In the genomic region with DNA sequence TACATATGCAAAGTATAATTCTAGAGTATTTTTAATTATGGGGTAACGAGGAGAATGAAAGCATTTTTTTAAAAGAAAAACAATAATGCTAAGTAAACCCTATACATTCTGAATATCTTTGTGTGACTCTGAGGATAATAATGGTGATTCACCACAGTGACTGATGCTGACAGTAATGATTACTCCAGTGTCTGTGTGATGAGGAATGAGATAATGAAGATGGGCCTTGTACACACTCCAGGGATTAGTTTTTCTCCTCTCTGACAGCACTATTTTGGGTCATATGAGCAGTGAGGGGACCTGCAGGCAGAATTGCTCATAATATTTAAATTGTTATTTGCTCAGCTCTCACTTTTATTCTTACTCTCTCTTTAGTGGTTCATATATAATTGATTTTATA, we compare ENCODE assay signal across 21 cellular contexts.
DNase-seq lines count a peak whose midpoint lies in the region; ATAC-seq and TF ChIP-seq lines count a peak whose summit lies in the region.
"Had no signal": no experiment of that assay in that cellular context is flagged by ENCODE, and none has a peak within 500 bp of the region (broad histone marks: within the 10 kb centered on the region; RNA-seq: fewer than 3 reads in every experiment).

No MANE protein-coding gene starts in this region.

- H3K4me1 ChIP-seq in mammary epithelial cell (ENCODE audit: insufficient read depth, low read length) (peaks cover 24% of the 10 kb centered on the region), RWPE2 (ENCODE audit: insufficient read depth, poor library complexity, severe bottlenecking) (peaks cover 26% of the 10 kb centered on the region), neural progenitor cell (no peaks in the 10 kb centered on the region)
- H3K4me1 ChIP-seq: psoas muscle had no signal

- no peak for TF ChIP-seq CTCF in mammary epithelial cell (conservative IDR thresholded peaks at IDR 0.05 in 1 of 2, IDR thresholded peaks at IDR 0.05 in 1 of 2; ENCODE audit: extremely low read depth in 1 of 2, insufficient read depth in 1 of 2, low read depth in 1 of 2, low read length in 2 of 2)
- no peak for TF ChIP-seq CTCF in MCF 10A (IDR thresholded peaks at IDR 0.05; ENCODE audit: unreplicated experiment)
- TF ChIP-seq CTCF in RWPE2 (IDR thresholded peaks at IDR 0.05; ENCODE audit: poor library complexity, severe bottlenecking), result no peak
- TF ChIP-seq CTCF in neural progenitor cell (IDR thresholded peaks at IDR 0.05), result no peak

- H3K9me3 ChIP-seq in mammary epithelial cell (replicated peaks; ENCODE audit: insufficient read depth, low read length) (no peaks in the 10 kb centered on the region), RWPE2 (ENCODE audit: severe bottlenecking) (no peaks in the 10 kb centered on the region), neural progenitor cell (ENCODE audit: low read depth) (no peaks in the 10 kb centered on the region)
- H3K9me3 ChIP-seq: psoas muscle had no signal

- no peaks in the 10 kb centered on the region for H3K79me2 ChIP-seq in mammary epithelial cell (ENCODE audit: insufficient read depth, low read length)
- H3K79me2 ChIP-seq in neural progenitor cell (ENCODE audit: low read depth), result no peaks in the 10 kb centered on the region

- H2AFZ ChIP-seq in mammary epithelial cell (ENCODE audit: low read depth, low read length) (no peak overlapping the region), neural progenitor cell (replicated peaks) (no peak overlapping the region)

- no peaks in the 10 kb centered on the region for H3K36me3 ChIP-seq in mammary epithelial cell (ENCODE audit: insufficient read depth, low read length)
- H3K36me3 ChIP-seq in RWPE2 (ENCODE audit: low read depth), result no peaks in the 10 kb centered on the region
- no peaks in the 10 kb centered on the region for H3K36me3 ChIP-seq in neural progenitor cell

- intact Hi-C loops in mammary epithelial cell (cut with micrococcal nuclease) (no loop called here), MCF 10A (cut with micrococcal nuclease) (no loop called here)

- in situ Hi-C loops in mammary epithelial cell (cut with MboI; ENCODE audit: low sequenced_read_pairs in 2 of 2), result no loop called here

- no peaks in the 10 kb centered on the region for H3K36me3 Mint-ChIP-seq in MCF 10A (ENCODE audit: insufficient read depth, unreplicated experiment)
- no peaks in the 10 kb centered on the region for H3K36me3 Mint-ChIP-seq in neural progenitor cell
- H3K36me3 Mint-ChIP-seq: CD14-positive monocyte, mesothelial cell of epicardium had no signal

- DNase-seq in mammary epithelial cell, result peak; percentile 69
- no peak for DNase-seq in MCF 10A (ENCODE audit: unreplicated experiment)
- DNase-seq in RWPE2 (ENCODE audit: low spot score), result no peak
- peak; percentile 29 for DNase-seq in glomerular visceral epithelial cell (ENCODE audit: extremely low spot score)
- DNase-seq in activated gamma-delta T cell treated with Interleukin-2 at 50 U/mL for 16 hours, result no peak
- no peak for DNase-seq in T-helper 2 cell
- DNase-seq in D341Med (ENCODE audit: low spot score), result no peak
- DNase-seq in neural progenitor cell (ENCODE audit: low spot score), result no peak
- DNase-seq: activated CD4-positive, alpha-beta T cell treated with anti-CD3 and anti-CD28 coated beads, Interleukin-2, amount 10 ng/mL, durations not matched to agents 7 days and 5 days; activated CD8-positive, alpha-beta memory T cell treated with anti-CD3 and anti-CD28 coated beads, Interleukin-2, amount 50 U/mL, for 4 hours; activated effector memory CD4-positive, alpha-beta T cell treated with Interleukin-2 at 50 U/mL for 16 hours; Kasumi-1; left colon; NCI-H1417 treated with DMSO at 0.1 percent for 48 hours; NCI-H226; nephron progenitor cell; psoas muscle; stimulated activated CD8-positive, alpha-beta memory T cell treated with anti-CD3 and anti-CD28 coated beads, Interleukin-4, amount 100 ng/mL, for 48 hours had no signal

- H3K4me3 Mint-ChIP-seq in MCF 10A (ENCODE audit: unreplicated experiment), result no peak overlapping the region
- H3K4me3 Mint-ChIP-seq in neural progenitor cell, result no peak overlapping the region
- H3K4me3 Mint-ChIP-seq: activated CD4-positive, alpha-beta T cell treated with anti-CD3 and anti-CD28 coated beads, Interleukin-2, amount 10 ng/mL, durations not matched to agents 7 days and 5 days; CD14-positive monocyte; dendritic cell treated with granulocyte-macrophage colony-stimulating factor and Interleukin-4, amounts not matched to agents 40 ng/mL and 50 ng/mL, for 4 days; mesothelial cell of epicardium; nephron progenitor cell had no signal

- BruUV-seq in mammary epithelial cell (replicated peaks; lab: Mats Ljungman, UMichigan) (no TSS peak), MCF 10A (replicated peaks; lab: Mats Ljungman, UMichigan) (no TSS peak)

- peak overlapping the region; percentile 3 for H3K4me2 ChIP-seq in mammary epithelial cell (ENCODE audit: insufficient read depth, low read depth, low read length)
- H3K4me2 ChIP-seq in neural progenitor cell, result no peak overlapping the region

- H3K27ac Mint-ChIP-seq in MCF 10A (ENCODE audit: low read depth, unreplicated experiment) (no peak overlapping the region), neural progenitor cell (no peak overlapping the region)
- H3K27ac Mint-ChIP-seq: activated CD4-positive, alpha-beta T cell treated with anti-CD3 and anti-CD28 coated beads, Interleukin-2, amount 10 ng/mL, durations not matched to agents 7 days and 5 days; CD14-positive monocyte; dendritic cell treated with granulocyte-macrophage colony-stimulating factor and Interleukin-4, amounts not matched to agents 40 ng/mL and 50 ng/mL, for 4 days; mesothelial cell of epicardium had no signal

- no peak overlapping the region for H3K9ac ChIP-seq in mammary epithelial cell (ENCODE audit: insufficient read depth, low read length)
- no peak overlapping the region for H3K9ac ChIP-seq in neural progenitor cell

- dilution Hi-C loops in mammary epithelial cell (cut with HindIII; ENCODE audit: low sequenced_read_pairs), result no loop called here

- H3K27ac ChIP-seq in mammary epithelial cell (ENCODE audit: insufficient read depth, low read depth, low read length) (no peak overlapping the region), RWPE2 (ENCODE audit: poor library complexity, severe bottlenecking) (peak overlapping the region; percentile 5), neural progenitor cell (no peak overlapping the region)
- H3K27ac ChIP-seq: psoas muscle had no signal

- POLR2A ChIA-PET in MCF 10A (lab: Yijun Ruan, JAX), result interaction anchor here (0.6 to 1.1 kb wide), 4 partner anchors 12 to 163 kb away, joined by 3 to 4 read pairs (median 3); no protein-coding TSS in a partner anchor

- CTCF ChIA-PET in mammary epithelial cell (lab: Charles Lee; ENCODE audit: low non-redundant PET), result no interaction called here
- CTCF ChIA-PET in MCF 10A (lab: Yijun Ruan, JAX), result interaction anchor here (0.6 to 1.7 kb wide), 2 partner anchors 18 to 118 kb away, joined by 3 to 4 read pairs; no protein-coding TSS in a partner anchor

- peaks cover 16% of the 10 kb centered on the region for H3K4me1 Mint-ChIP-seq in MCF 10A (ENCODE audit: insufficient read depth, unreplicated experiment)
- H3K4me1 Mint-ChIP-seq in neural progenitor cell, result no peaks in the 10 kb centered on the region

- peak; percentile 72 for ATAC-seq in RWPE2 (ENCODE audit: low read depth)
- ATAC-seq: left colon, psoas muscle had no signal

- H3K27me3 ChIP-seq in mammary epithelial cell (ENCODE audit: insufficient read depth, low read length) (no peaks in the 10 kb centered on the region), RWPE2 (ENCODE audit: insufficient read depth, poor library complexity, severe bottlenecking) (no peaks in the 10 kb centered on the region), neural progenitor cell (no peaks in the 10 kb centered on the region)

- no peaks in the 10 kb centered on the region for H3K9me3 Mint-ChIP-seq in MCF 10A (ENCODE audit: unreplicated experiment)
- no peaks in the 10 kb centered on the region for H3K9me3 Mint-ChIP-seq in neural progenitor cell
- H3K9me3 Mint-ChIP-seq: activated CD4-positive, alpha-beta T cell treated with anti-CD3 and anti-CD28 coated beads, Interleukin-2, amount 10 ng/mL, durations not matched to agents 7 days and 5 days; dendritic cell treated with granulocyte-macrophage colony-stimulating factor and Interleukin-4, amounts not matched to agents 40 ng/mL and 50 ng/mL, for 4 days; mesothelial cell of epicardium; nephron progenitor cell had no signal

- 12% methylated on average over 1 of the region's 1 CpG for WGBS in mammary epithelial cell (ENCODE audit: low coverage, missing lambda C conversion rate)

- no peaks in the 10 kb centered on the region for H3F3A ChIP-seq in neural progenitor cell (ENCODE audit: low read depth)

- no peaks in the 10 kb centered on the region for H3K27me3 Mint-ChIP-seq in MCF 10A (ENCODE audit: insufficient read depth, unreplicated experiment)
- peaks cover 2% of the 10 kb centered on the region for H3K27me3 Mint-ChIP-seq in neural progenitor cell (ENCODE audit: insufficient read depth, low read depth)
- H3K27me3 Mint-ChIP-seq: activated CD4-positive, alpha-beta T cell treated with anti-CD3 and anti-CD28 coated beads, Interleukin-2, amount 10 ng/mL, durations not matched to agents 7 days and 5 days; dendritic cell treated with granulocyte-macrophage colony-stimulating factor and Interleukin-4, amounts not matched to agents 40 ng/mL and 50 ng/mL, for 4 days had no signal

- H3K4me3 ChIP-seq in mammary epithelial cell (replicated peaks in 1 of 3; ENCODE audit: insufficient read depth in 1 of 3, low read depth in 2 of 3, low read length in 3 of 3) (no peak overlapping the region), RWPE2 (ENCODE audit: severe bottlenecking) (no peak overlapping the region), neural progenitor cell (no peak overlapping the region)
- H3K4me3 ChIP-seq: psoas muscle had no signal

- H4K20me1 ChIP-seq in mammary epithelial cell (ENCODE audit: insufficient read depth, low read length), result no peaks in the 10 kb centered on the region
- H4K20me1 ChIP-seq in neural progenitor cell (ENCODE audit: low read depth), result no peaks in the 10 kb centered on the region

Comparison
In these comparisons a context has a peak if more than half of its experiments do, and no peak if none do; other contexts are left out.
1. DNase-seq: peak in mammary epithelial cell (single experiment) and glomerular visceral epithelial cell (single experiment); none in MCF 10A (single experiment), RWPE2 (single experiment), activated gamma-delta T cell treated with Interleukin-2 at 50 U/mL for 16 hours (single experiment), T-helper 2 cell (0 of 5), D341Med (single experiment) and neural progenitor cell (single experiment).